Comparison of ENCODE assay signal across 8 cellular contexts in the genomic region with DNA sequence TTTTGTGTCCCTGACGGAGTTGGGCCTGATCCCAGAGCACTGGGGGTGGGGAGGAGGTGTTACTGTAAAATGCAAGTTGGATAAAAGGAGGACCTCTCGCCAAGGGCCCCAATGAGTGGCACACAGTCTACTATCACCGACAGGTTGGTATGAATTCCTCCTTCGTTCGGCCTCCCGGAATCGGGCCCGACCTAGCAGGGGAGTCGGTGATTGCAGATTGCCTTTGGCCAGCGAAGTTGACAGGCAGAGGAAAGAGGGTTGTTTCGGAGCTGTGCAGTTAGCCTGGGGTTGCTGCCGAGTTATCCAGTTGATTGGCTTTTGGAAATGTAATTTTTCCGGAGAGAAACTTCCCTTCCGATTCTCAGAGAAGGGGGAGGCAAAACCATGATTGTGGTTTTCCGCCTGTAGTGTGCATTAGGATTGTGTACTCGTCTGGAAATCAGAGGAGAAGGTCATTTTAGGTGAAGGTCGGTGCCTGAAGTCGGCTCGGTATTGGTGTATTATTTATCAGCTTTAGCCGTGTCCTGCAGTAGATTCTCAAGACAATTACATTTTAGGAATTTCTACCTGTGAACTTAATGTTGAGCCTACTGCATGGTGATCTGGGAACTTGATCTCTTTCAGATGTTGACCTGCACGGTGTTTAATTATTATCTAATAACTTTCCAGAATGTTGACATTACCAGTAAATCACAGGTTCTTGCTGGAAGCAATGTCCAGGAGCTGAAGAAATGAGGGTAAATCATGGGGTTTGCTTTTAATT. TPM values are rescaled to one million over a fixed set of nuclear protein-coding genes. Genes with fewer than 3 reads are reported as not detected.
DNase-seq lines count a peak whose midpoint lies in the region; ATAC-seq and TF ChIP-seq lines count a peak whose summit lies in the region.

No MANE protein-coding gene starts in this region.

- ATAC-seq in GM21717 (IDR thresholded peaks at IDR 0.05; ENCODE audit: unreplicated experiment) = no peak

- H3K4me1 ChIP-seq in ascending aorta (peaks cover 9 to 39% of the 10 kb centered on the region in 2 donors), iPS-18a (ENCODE audit: control insufficient read depth, low read depth, low read length) (peaks cover 24% of the 10 kb centered on the region), skeletal muscle satellite cell (ENCODE audit: control insufficient read depth, insufficient read depth, low read length) (peaks cover 40% of the 10 kb centered on the region)

- H3K27me3 ChIP-seq in ascending aorta (no peaks in the 10 kb centered on the region), iPS-18a (ENCODE audit: control insufficient read depth, insufficient read depth, low read length) (no peaks in the 10 kb centered on the region), skeletal muscle satellite cell (ENCODE audit: control insufficient read depth, insufficient read depth, low read length) (no peaks in the 10 kb centered on the region)

- H3K27ac ChIP-seq in ascending aorta = peak overlapping the region; percentile 99 to 100
- H3K27ac ChIP-seq in iPS-18a (ENCODE audit: low read length) = no peak overlapping the region

- H3K4me3 ChIP-seq in ascending aorta (peak overlapping the region; percentile 88 to 91), iPS-18a (ENCODE audit: low read length) (peak overlapping the region; percentile 99), skeletal muscle satellite cell (ENCODE audit: low read length) (peak overlapping the region; percentile 96)

- H3K9me3 ChIP-seq in ascending aorta = no peaks in the 10 kb centered on the region
- no peaks in the 10 kb centered on the region for H3K9me3 ChIP-seq in iPS-18a (ENCODE audit: control insufficient read depth, low read depth, low read length)
- H3K9me3 ChIP-seq in skeletal muscle satellite cell (replicated peaks; ENCODE audit: low read length) = no peaks in the 10 kb centered on the region

- intact Hi-C loops in ascending aorta (cut with DNase I) = loop anchor here (2.0 kb wide), 1 partner anchor 95 kb away; no protein-coding TSS in a partner anchor

- H3K36me3 ChIP-seq in ascending aorta = no peaks in the 10 kb centered on the region
- no peaks in the 10 kb centered on the region for H3K36me3 ChIP-seq in iPS-18a (ENCODE audit: control insufficient read depth, low read depth, low read length)
- no peaks in the 10 kb centered on the region for H3K36me3 ChIP-seq in skeletal muscle satellite cell (ENCODE audit: insufficient read depth, low read length)

- DNase-seq in DMS53 (lab: John Stamatoyannopoulos, UW) (peak; percentile 66), DMS53 treated with DMSO at 0.1 percent for 48 hours (lab: John Stamatoyannopoulos, UW; ENCODE audit: unreplicated experiment) (no peak), NCI-H526 treated with DMSO at 0.1 percent for 48 hours (lab: John Stamatoyannopoulos, UW) (peak; percentile 91), ascending aorta (ENCODE audit: low spot score in 2 of 2) (peak in 1 of 2 donors; percentile 75), GF-D8 (lab: John Stamatoyannopoulos, UW) (no peak)

- H3K4me2 ChIP-seq in skeletal muscle satellite cell (ENCODE audit: low read length) = peak overlapping the region; percentile 82

- TF ChIP-seq CTCF in ascending aorta (IDR thresholded peaks at IDR 0.05) = no peak

- H3K9ac ChIP-seq in iPS-18a (ENCODE audit: low read length) (peak overlapping the region; percentile 77), skeletal muscle satellite cell (ENCODE audit: low read depth, low read length) (peak overlapping the region; percentile 94)

RNA-seq across cellular contexts. Expression of a gene that starts 1.1 kb away (rescaled TPM):
- 65.9 TPM for total RNA-seq in ascending aorta
- 43.0 and 53.2 TPM in 2 replicates for total RNA-seq in skeletal muscle satellite cell (2012; rRNA removed)

RNA-seq across cellular contexts. Expression of a gene that starts 12.2 kb away (rescaled TPM):
- total RNA-seq in ascending aorta = 8.4 TPM
- 7.0 and 7.4 TPM in 2 replicates for total RNA-seq in skeletal muscle satellite cell (2012; rRNA removed)

Comparison
In these comparisons a context has a peak if more than half of its experiments do, and no peak if none do; other contexts are left out.
1. DNase-seq: peak in DMS53 (single experiment) and NCI-H526 treated with DMSO at 0.1 percent for 48 hours (single experiment); none in DMS53 treated with DMSO at 0.1 percent for 48 hours (single experiment) and GF-D8 (single experiment).
2. Peak in every context shown above with its lines, with median percentiles within 50 percentile points of each other: H3K4me3 ChIP-seq.